Comparison of ENCODE assay signal across 8 cellular contexts in genomic region chr2:96470636-96471035, GRCh38. TPM values are rescaled to one million over a fixed set of nuclear protein-coding genes. Genes with fewer than 3 reads are reported as not detected.
DNase-seq lines count a peak whose midpoint lies in the region; ATAC-seq and TF ChIP-seq lines count a peak whose summit lies in the region.

No MANE protein-coding gene starts in this region.

- CTCF ChIA-PET in CD4-positive, alpha-beta T cell (lab: Charles Lee) = no interaction called here

- DNase-seq in CD4-positive, alpha-beta T cell = peak; percentile 21 to 70 (median 36)
- peak; percentile 25 to 75 (median 75) for DNase-seq in Peyer's patch
- peak in 30 of 56 donors; percentile 4 to 69 (median 34) for DNase-seq in amygdala (lab: John Stamatoyannopoulos, UW)
- DNase-seq in iPS-NIHi11 (ENCODE audit: low spot score) = peak; percentile 77
- peak; percentile 23 to 57 for DNase-seq in stimulated activated CD4-positive, alpha-beta T cell treated with anti-CD3 and anti-CD28 coated beads, Interleukin-12 subunit alpha, Interleukin-12 subunit beta, amount 100 ng/mL, for 24 hours (ENCODE audit: low read depth in 2 of 2)
- DNase-seq in NCI-H2171 treated with DMSO at 0.1 percent for 48 hours (lab: John Stamatoyannopoulos, UW) = no peak
- no peak for DNase-seq in NCI-H1436 treated with DMSO at 0.1 percent for 48 hours (lab: John Stamatoyannopoulos, UW)

- no peaks in the 10 kb centered on the region for H3K9me3 Mint-ChIP-seq in CD4-positive, alpha-beta T cell

- no peak overlapping the region for H3K4me3 Mint-ChIP-seq in CD4-positive, alpha-beta T cell

- H3K36me3 Mint-ChIP-seq in CD4-positive, alpha-beta T cell (ENCODE audit: low read depth) = no peaks in the 10 kb centered on the region

- TF ChIP-seq POLR2A in Peyer's patch (IDR thresholded peaks at IDR 0.05) = no peak

- no peaks in the 10 kb centered on the region for H3K9me3 ChIP-seq in CD4-positive, alpha-beta T cell (ENCODE audit: control insufficient read depth, low read length)
- H3K9me3 ChIP-seq in Peyer's patch = no peaks in the 10 kb centered on the region

- peak; percentile 63 for TF ChIP-seq CTCF in CD4-positive, alpha-beta T cell (IDR thresholded peaks at IDR 0.05)
- TF ChIP-seq CTCF in Peyer's patch (IDR thresholded peaks at IDR 0.05) = peak in 4 of 6 experiments; percentile 56 to 66 (median 63)

- H3K4me1 ChIP-seq in Peyer's patch = peaks cover 0 to 9% (median 2%) of the 10 kb centered on the region in 4 donors

- no peaks in the 10 kb centered on the region for H3K36me3 ChIP-seq in Peyer's patch

- no peaks in the 10 kb centered on the region for H3K4me1 Mint-ChIP-seq in CD4-positive, alpha-beta T cell (ENCODE audit: low read depth)

- intact Hi-C loops in CD4-positive, alpha-beta T cell (cut with DNase I, micrococcal nuclease) = loop anchor here (1.0 to 5.0 kb wide), 3 partner anchors 37 to 84 kb away; partner anchors contain the start of gene NEURL3 (in 1 of the 2)

- ATAC-seq in CD4-positive, alpha-beta T cell (ENCODE audit: poor library complexity) = peak; percentile 69
- ATAC-seq in HG03135 (IDR thresholded peaks at IDR 0.05; ENCODE audit: unreplicated experiment) = no peak

- peaks cover 7% of the 10 kb centered on the region for H3K27me3 Mint-ChIP-seq in CD4-positive, alpha-beta T cell

- no peak overlapping the region for H3K27ac ChIP-seq in CD4-positive, alpha-beta T cell (ENCODE audit: low read depth, low read length)
- no peak overlapping the region for H3K27ac ChIP-seq in Peyer's patch

- H3K4me3 ChIP-seq in Peyer's patch = peak overlapping the region in 3 of 4 donors; percentile 0 to 34 (median 7)

- POLR2A ChIA-PET in CD4-positive, alpha-beta T cell (lab: Charles Lee) = no interaction called here

- H3K27me3 ChIP-seq in CD4-positive, alpha-beta T cell (ENCODE audit: control insufficient read depth, insufficient read depth, low read length) = peaks cover 6% of the 10 kb centered on the region
- no peaks in the 10 kb centered on the region for H3K27me3 ChIP-seq in Peyer's patch

- no peak overlapping the region for H3K27ac Mint-ChIP-seq in CD4-positive, alpha-beta T cell

RNA-seq across cellular contexts. Expression of gene NEURL3, which starts 34.5 kb away (rescaled TPM):
- not detected for total RNA-seq in CD4-positive, alpha-beta T cell
- total RNA-seq in Peyer's patch = 10 to 100 TPM in 2 of 4 donors, 1 to 10 TPM in 1, not detected in 1; 1.7 to 23.6 (median 20.2) TPM

Comparison
In these comparisons a context has a peak if more than half of its experiments do, and no peak if none do; other contexts are left out.
1. DNase-seq: peak in CD4-positive, alpha-beta T cell (10 of 10), Peyer's patch (3 of 3), amygdala (30 of 56), iPS-NIHi11 (single experiment) and stimulated activated CD4-positive, alpha-beta T cell treated with anti-CD3 and anti-CD28 coated beads, Interleukin-12 subunit alpha, Interleukin-12 subunit beta, amount 100 ng/mL, for 24 hours (2 of 2); none in NCI-H2171 treated with DMSO at 0.1 percent for 48 hours (single experiment) and NCI-H1436 treated with DMSO at 0.1 percent for 48 hours (single experiment).